In the genomic region with DNA sequence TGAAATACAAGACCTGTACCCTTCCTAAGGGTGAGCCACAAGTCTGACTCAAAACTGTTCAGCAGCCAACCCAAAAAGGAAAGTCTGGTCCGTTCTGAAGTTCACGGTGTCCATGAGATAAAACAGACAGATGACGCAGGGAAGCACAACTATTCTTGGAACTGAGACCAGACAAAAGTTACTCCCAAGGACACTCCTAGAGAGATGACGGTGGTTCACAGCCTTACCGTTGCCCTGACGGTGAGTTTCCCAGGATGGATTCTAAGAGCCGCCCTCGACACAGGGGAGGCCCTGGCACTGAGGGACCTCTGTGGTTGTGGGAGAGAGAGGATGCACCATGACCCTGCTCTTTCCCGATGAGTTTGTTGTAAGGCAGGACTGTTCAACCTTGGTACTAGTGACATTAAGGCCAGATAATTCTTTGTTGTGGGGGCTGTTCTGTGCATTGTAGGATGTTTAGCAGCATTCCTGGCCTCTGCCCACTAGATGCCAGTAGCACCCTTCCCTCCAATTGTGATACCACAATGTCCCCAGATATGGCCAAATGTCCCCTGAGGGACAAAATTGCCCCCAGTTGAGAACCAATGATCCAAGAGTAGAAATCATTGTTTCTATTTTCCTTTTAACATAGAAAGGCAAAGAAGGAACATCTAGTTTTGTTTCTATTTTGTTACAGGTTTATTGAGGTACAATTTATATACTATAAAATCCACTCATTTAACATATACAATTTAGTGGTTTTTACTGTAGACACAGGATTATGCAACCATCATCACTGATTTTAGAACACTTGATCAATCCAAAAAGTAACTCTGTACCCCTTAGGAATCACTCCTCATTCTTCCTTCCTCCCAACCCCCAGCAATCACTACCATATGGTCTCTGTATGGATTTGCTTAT, we compare ENCODE assay signal across 1 cellular context.
A peak's percentile ranks its signal among the peaks of the same experiment; 100 is the strongest.
TF ChIP-seq lines count a peak whose summit lies in the region.

No MANE protein-coding gene starts in this region.

TF ChIP-seq in K562, 482 proteins besides CTCF, POLR2A, EP300 and RAD21 (continued from another document):
- TF ChIP-seq, protein P1, sequence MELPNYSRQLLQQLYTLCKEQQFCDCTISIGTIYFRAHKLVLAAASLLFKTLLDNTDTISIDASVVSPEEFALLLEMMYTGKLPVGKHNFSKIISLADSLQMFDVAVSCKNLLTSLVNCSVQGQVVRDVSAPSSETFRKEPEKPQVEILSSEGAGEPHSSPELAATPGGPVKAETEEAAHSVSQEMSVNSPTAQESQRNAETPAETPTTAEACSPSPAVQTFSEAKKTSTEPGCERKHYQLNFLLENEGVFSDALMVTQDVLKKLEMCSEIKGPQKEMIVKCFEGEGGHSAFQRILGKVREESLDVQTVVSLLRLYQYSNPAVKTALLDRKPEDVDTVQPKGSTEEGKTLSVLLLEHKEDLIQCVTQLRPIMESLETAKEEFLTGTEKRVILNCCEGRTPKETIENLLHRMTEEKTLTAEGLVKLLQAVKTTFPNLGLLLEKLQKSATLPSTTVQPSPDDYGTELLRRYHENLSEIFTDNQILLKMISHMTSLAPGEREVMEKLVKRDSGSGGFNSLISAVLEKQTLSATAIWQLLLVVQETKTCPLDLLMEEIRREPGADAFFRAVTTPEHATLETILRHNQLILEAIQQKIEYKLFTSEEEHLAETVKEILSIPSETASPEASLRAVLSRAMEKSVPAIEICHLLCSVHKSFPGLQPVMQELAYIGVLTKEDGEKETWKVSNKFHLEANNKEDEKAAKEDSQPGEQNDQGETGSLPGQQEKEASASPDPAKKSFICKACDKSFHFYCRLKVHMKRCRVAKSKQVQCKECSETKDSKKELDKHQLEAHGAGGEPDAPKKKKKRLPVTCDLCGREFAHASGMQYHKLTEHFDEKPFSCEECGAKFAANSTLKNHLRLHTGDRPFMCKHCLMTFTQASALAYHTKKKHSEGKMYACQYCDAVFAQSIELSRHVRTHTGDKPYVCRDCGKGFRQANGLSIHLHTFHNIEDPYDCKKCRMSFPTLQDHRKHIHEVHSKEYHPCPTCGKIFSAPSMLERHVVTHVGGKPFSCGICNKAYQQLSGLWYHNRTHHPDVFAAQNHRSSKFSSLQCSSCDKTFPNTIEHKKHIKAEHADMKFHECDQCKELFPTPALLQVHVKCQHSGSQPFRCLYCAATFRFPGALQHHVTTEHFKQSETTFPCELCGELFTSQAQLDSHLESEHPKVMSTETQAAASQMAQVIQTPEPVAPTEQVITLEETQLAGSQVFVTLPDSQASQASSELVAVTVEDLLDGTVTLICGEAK (IDR thresholded peaks at IDR 0.05) = no peak
- TF ChIP-seq, protein P1 (CRISPR knock-in tag; IDR thresholded peaks at IDR 0.05) = no peak
- TF ChIP-seq ZNF778 (CRISPR knock-in tag; IDR thresholded peaks at IDR 0.05) = no peak
- TF ChIP-seq, protein P2, sequence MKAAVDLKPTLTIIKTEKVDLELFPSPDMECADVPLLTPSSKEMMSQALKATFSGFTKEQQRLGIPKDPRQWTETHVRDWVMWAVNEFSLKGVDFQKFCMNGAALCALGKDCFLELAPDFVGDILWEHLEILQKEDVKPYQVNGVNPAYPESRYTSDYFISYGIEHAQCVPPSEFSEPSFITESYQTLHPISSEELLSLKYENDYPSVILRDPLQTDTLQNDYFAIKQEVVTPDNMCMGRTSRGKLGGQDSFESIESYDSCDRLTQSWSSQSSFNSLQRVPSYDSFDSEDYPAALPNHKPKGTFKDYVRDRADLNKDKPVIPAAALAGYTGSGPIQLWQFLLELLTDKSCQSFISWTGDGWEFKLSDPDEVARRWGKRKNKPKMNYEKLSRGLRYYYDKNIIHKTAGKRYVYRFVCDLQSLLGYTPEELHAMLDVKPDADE (conservative IDR thresholded peaks at IDR 0.05; ENCODE audit: control insufficient read depth, low read depth, low read length) = no peak
- TF ChIP-seq PCBP1 (IDR thresholded peaks at IDR 0.05; ENCODE audit: low read depth, low read length, poor library complexity, severe bottlenecking) = no peak
- TF ChIP-seq, protein P3, sequence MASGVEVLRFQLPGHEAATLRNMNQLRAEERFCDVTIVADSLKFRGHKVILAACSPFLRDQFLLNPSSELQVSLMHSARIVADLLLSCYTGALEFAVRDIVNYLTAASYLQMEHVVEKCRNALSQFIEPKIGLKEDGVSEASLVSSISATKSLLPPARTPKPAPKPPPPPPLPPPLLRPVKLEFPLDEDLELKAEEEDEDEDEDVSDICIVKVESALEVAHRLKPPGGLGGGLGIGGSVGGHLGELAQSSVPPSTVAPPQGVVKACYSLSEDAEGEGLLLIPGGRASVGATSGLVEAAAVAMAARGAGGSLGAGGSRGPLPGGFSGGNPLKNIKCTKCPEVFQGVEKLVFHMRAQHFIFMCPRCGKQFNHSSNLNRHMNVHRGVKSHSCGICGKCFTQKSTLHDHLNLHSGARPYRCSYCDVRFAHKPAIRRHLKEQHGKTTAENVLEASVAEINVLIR (CRISPR knock-in tag; IDR thresholded peaks at IDR 0.05) = 0 out of 2 replicates have a peak, but pooled peaks have one; percentile 27
- TF ChIP-seq WHSC1 (IDR thresholded peaks at IDR 0.05; ENCODE audit: low read length) = no peak
- no peak for TF ChIP-seq JUND (IDR thresholded peaks at IDR 0.05; ENCODE audit: borderline replicate concordance, low read depth, low read length)
- TF ChIP-seq JUND (tag; IDR thresholded peaks at IDR 0.05; ENCODE audit: borderline replicate concordance, low read depth, low read length) = peak; percentile 60; the same call in 2 of the 3 replicates
- TF ChIP-seq, protein P4, sequence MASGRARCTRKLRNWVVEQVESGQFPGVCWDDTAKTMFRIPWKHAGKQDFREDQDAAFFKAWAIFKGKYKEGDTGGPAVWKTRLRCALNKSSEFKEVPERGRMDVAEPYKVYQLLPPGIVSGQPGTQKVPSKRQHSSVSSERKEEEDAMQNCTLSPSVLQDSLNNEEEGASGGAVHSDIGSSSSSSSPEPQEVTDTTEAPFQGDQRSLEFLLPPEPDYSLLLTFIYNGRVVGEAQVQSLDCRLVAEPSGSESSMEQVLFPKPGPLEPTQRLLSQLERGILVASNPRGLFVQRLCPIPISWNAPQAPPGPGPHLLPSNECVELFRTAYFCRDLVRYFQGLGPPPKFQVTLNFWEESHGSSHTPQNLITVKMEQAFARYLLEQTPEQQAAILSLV (tag; IDR thresholded peaks at IDR 0.05) = no peak
- TF ChIP-seq, protein P5, sequence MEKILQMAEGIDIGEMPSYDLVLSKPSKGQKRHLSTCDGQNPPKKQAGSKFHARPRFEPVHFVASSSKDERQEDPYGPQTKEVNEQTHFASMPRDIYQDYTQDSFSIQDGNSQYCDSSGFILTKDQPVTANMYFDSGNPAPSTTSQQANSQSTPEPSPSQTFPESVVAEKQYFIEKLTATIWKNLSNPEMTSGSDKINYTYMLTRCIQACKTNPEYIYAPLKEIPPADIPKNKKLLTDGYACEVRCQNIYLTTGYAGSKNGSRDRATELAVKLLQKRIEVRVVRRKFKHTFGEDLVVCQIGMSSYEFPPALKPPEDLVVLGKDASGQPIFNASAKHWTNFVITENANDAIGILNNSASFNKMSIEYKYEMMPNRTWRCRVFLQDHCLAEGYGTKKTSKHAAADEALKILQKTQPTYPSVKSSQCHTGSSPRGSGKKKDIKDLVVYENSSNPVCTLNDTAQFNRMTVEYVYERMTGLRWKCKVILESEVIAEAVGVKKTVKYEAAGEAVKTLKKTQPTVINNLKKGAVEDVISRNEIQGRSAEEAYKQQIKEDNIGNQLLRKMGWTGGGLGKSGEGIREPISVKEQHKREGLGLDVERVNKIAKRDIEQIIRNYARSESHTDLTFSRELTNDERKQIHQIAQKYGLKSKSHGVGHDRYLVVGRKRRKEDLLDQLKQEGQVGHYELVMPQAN (IDR thresholded peaks at IDR 0.05; ENCODE audit: borderline replicate concordance) = no peak
- no peak for TF ChIP-seq ADNP (tag; IDR thresholded peaks at IDR 0.05)
- no peak for TF ChIP-seq NFE2 (IDR thresholded peaks at IDR 0.05; ENCODE audit: low read depth)
- 0 out of 2 replicates have a peak, but pooled peaks have one; percentile 16 for TF ChIP-seq DIDO1 (tag; IDR thresholded peaks at IDR 0.05; ENCODE audit: low read depth)
